ENCODE assay signal across 18 cellular contexts in genomic region chr9:111067472-111067871, GRCh38. TPM values are rescaled to one million over a fixed set of nuclear protein-coding genes. Genes with fewer than 3 reads are reported as not detected.
DNase-seq lines count a peak whose midpoint lies in the region; ATAC-seq and TF ChIP-seq lines count a peak whose summit lies in the region.
"Had no signal": no experiment of that assay in that cellular context is flagged by ENCODE, and none has a peak within 500 bp of the region (broad histone marks: within the 10 kb centered on the region; RNA-seq: fewer than 3 reads in every experiment).

No MANE protein-coding gene starts in this region.

- no peak for ATAC-seq in GM23338
- ATAC-seq in right lobe of liver: no peak
- no peak for ATAC-seq in GM18498 (IDR thresholded peaks at IDR 0.05; ENCODE audit: unreplicated experiment)
- no peak for ATAC-seq in HG02623 (IDR thresholded peaks at IDR 0.05; ENCODE audit: unreplicated experiment)
- ATAC-seq: activated CD8-positive, alpha-beta T cell treated with anti-CD3 and anti-CD28 coated beads for 36 hours; naive thymus-derived CD8-positive, alpha-beta T cell had no signal

- no peak overlapping the region for H3K4me3 Mint-ChIP-seq in GM23338
- H3K4me3 Mint-ChIP-seq: activated CD8-positive, alpha-beta T cell treated with anti-CD3 and anti-CD28 coated beads for 36 hours; central memory CD8-positive, alpha-beta T cell; naive thymus-derived CD8-positive, alpha-beta T cell had no signal

- H3K36me3 Mint-ChIP-seq in GM23338 (ENCODE audit: low read depth): no peaks in the 10 kb centered on the region
- H3K36me3 Mint-ChIP-seq: naive thymus-derived CD8-positive, alpha-beta T cell had no signal

- TF ChIP-seq POLR2A in right lobe of liver (IDR thresholded peaks at IDR 0.05): no peak

- intact Hi-C loops in right lobe of liver (cut with DNase I): no loop called here

- H3K9me3 Mint-ChIP-seq in GM23338: no peaks in the 10 kb centered on the region
- H3K9me3 Mint-ChIP-seq: activated CD8-positive, alpha-beta T cell treated with anti-CD3 and anti-CD28 coated beads for 36 hours had no signal

- no peaks in the 10 kb centered on the region for H4K20me1 ChIP-seq in GM23338 (replicated peaks; ENCODE audit: insufficient read depth)
- H4K20me1 ChIP-seq: BLaER1 treated with 17β-estradiol and CSF1 and Interleukin-3, amounts not matched to agents 10 nM and 100 nM had no signal

- peaks cover 12% of the 10 kb centered on the region for H3K4me1 ChIP-seq in GM23338 (ENCODE audit: insufficient read depth)
- no peaks in the 10 kb centered on the region for H3K4me1 ChIP-seq in right lobe of liver
- H3K4me1 ChIP-seq: HAP-1, testis had no signal

- H2AFZ ChIP-seq in GM23338: peak overlapping the region; percentile 84; the same call in 1 of the 2 replicates

- H3K27ac ChIP-seq in GM23338 (ENCODE audit: low read depth): no peak overlapping the region
- H3K27ac ChIP-seq in right lobe of liver: no peak overlapping the region
- H3K27ac ChIP-seq: BLaER1 treated with 17β-estradiol and CSF1 and Interleukin-3, amounts not matched to agents 10 nM and 100 nM had no signal

- DNase-seq in GM23338 (ENCODE audit: low spot score): no peak
- peak; percentile 34 for DNase-seq in choroid plexus epithelial cell (ENCODE audit: low read depth)
- peak; percentile 40 for DNase-seq in medulla oblongata (ENCODE audit: extremely low spot score)
- peak; percentile 61 for DNase-seq in superior temporal gyrus (ENCODE audit: extremely low spot score)
- no peak for DNase-seq in right lobe of liver
- DNase-seq: activated CD8-positive, alpha-beta T cell treated with anti-CD3 and anti-CD28 coated beads for 36 hours; foreskin melanocyte; MM.1S; naive thymus-derived CD8-positive, alpha-beta T cell; NCI-H1930; NCI-H526 treated with DMSO at 0.1 percent for 48 hours had no signal

- 43% methylated on average over 4 of the region's 4 CpGs for WGBS in right lobe of liver (ENCODE audit: insufficient coverage, low coverage, low lambda C conversion rate, missing lambda C conversion rate)

- H3K9me3 ChIP-seq in right lobe of liver: no peaks in the 10 kb centered on the region
- H3K9me3 ChIP-seq: BLaER1 treated with 17β-estradiol and CSF1 and Interleukin-3, amounts not matched to agents 10 nM and 100 nM; HAP-1; testis had no signal

- no peak for TF ChIP-seq CTCF in GM23338 (conservative IDR thresholded peaks at IDR 0.05; ENCODE audit: low read depth in 2 of 2)
- TF ChIP-seq CTCF in choroid plexus epithelial cell (conservative IDR thresholded peaks at IDR 0.05; ENCODE audit: low read depth, low read length): no peak
- TF ChIP-seq CTCF in right lobe of liver (IDR thresholded peaks at IDR 0.05): no peak

- H3K4me3 ChIP-seq in GM23338 (no peak overlapping the region), choroid plexus epithelial cell (ENCODE audit: low read depth, low read length) (no peak overlapping the region), right lobe of liver (no peak overlapping the region)
- H3K4me3 ChIP-seq: BLaER1 treated with 17β-estradiol and CSF1 and Interleukin-3, amounts not matched to agents 10 nM and 100 nM; HAP-1; testis had no signal

- no peak overlapping the region for H3K27ac Mint-ChIP-seq in GM23338
- H3K27ac Mint-ChIP-seq: activated CD8-positive, alpha-beta T cell treated with anti-CD3 and anti-CD28 coated beads for 36 hours; naive thymus-derived CD8-positive, alpha-beta T cell had no signal

- H3K27me3 Mint-ChIP-seq in GM23338 (ENCODE audit: insufficient read depth, low read depth, poor library complexity): peaks cover 5% of the 10 kb centered on the region
- H3K27me3 Mint-ChIP-seq: activated CD8-positive, alpha-beta T cell treated with anti-CD3 and anti-CD28 coated beads for 36 hours; central memory CD8-positive, alpha-beta T cell had no signal

- H3K36me3 ChIP-seq in GM23338 (ENCODE audit: insufficient read depth): no peaks in the 10 kb centered on the region
- no peaks in the 10 kb centered on the region for H3K36me3 ChIP-seq in right lobe of liver
- H3K36me3 ChIP-seq: BLaER1 treated with 17β-estradiol and CSF1 and Interleukin-3, amounts not matched to agents 10 nM and 100 nM; HAP-1 had no signal

- H3K9me2 ChIP-seq in GM23338 (ENCODE audit: insufficient read depth): no peaks in the 10 kb centered on the region

- H3K79me2 ChIP-seq in GM23338 (replicated peaks; ENCODE audit: insufficient read depth): no peaks in the 10 kb centered on the region

- H3F3A ChIP-seq in GM23338 (replicated peaks; ENCODE audit: low read depth): no peaks in the 10 kb centered on the region

- H3K4me1 Mint-ChIP-seq in GM23338: peaks cover 5% of the 10 kb centered on the region; the same call in 2 of the 3 replicates
- H3K4me1 Mint-ChIP-seq: central memory CD8-positive, alpha-beta T cell; naive thymus-derived CD8-positive, alpha-beta T cell had no signal

- H3K4me2 ChIP-seq in GM23338: no peak overlapping the region
- H3K4me2 ChIP-seq: BLaER1 treated with 17β-estradiol and CSF1 and Interleukin-3, amounts not matched to agents 10 nM and 100 nM had no signal

- no peaks in the 10 kb centered on the region for H3K27me3 ChIP-seq in GM23338 (ENCODE audit: insufficient read depth)
- H3K27me3 ChIP-seq in right lobe of liver: no peaks in the 10 kb centered on the region
- H3K27me3 ChIP-seq: BLaER1 treated with 17β-estradiol and CSF1 and Interleukin-3, amounts not matched to agents 10 nM and 100 nM; testis had no signal

TF ChIP-seq in GM23338, 12 proteins besides CTCF, POLR2A, EP300 and RAD21:
- TF ChIP-seq POLR2AphosphoS5 (IDR thresholded peaks at IDR 0.05; ENCODE audit: low read depth) (no peak), EZH2 (IDR thresholded peaks at IDR 0.05; ENCODE audit: low read depth, unreplicated experiment) (no peak), REST (IDR thresholded peaks at IDR 0.05; ENCODE audit: unreplicated experiment) (no peak)

RNA-seq across cellular contexts. Expression of gene LPAR1, which starts 29.2 kb away (rescaled TPM):
- total RNA-seq in GM23338 (2014; rRNA removed; shearing (Covaris generic)): 2.9 and 3.8 TPM in 2 replicates
- 0.66 and 1.0 TPM in 2 replicates for polyA plus RNA-seq in GM23338 (2016; fragmentation: Nextera tagmentation; extraction: Ambion mirVana)
- total RNA-seq in right lobe of liver: 1 to 10 TPM in 5 of 6 experiments, under 1 TPM in 1; 0.66 to 1.6 (median 1.2) TPM
- total RNA-seq: activated CD8-positive, alpha-beta T cell treated with anti-CD3 and anti-CD28 coated beads for 36 hours; naive thymus-derived CD8-positive, alpha-beta T cell; OCI-LY7 had no signal
- polyA plus RNA-seq: naive thymus-derived CD8-positive, alpha-beta T cell had no signal

Comparison
In these comparisons a context has a peak if more than half of its experiments do, and no peak if none do; other contexts are left out.
1. DNase-seq: peak in choroid plexus epithelial cell (single experiment), medulla oblongata (single experiment) and superior temporal gyrus (single experiment); none in GM23338 (single experiment) and right lobe of liver (0 of 3).